Comparison of ENCODE assay signal across 1 cellular context in genomic region chr3:195712535-195712910, GRCh38.
TF ChIP-seq lines count a peak whose summit lies in the region.

No MANE protein-coding gene starts in this region.

TF ChIP-seq in K562, 482 proteins besides CTCF, POLR2A, EP300 and RAD21:
- peak; percentile 91 for TF ChIP-seq ZNF263 (CRISPR knock-in tag; IDR thresholded peaks at IDR 0.05; ENCODE audit: borderline replicate concordance)
